Comparison of ENCODE assay signal across 8 cellular contexts in the genomic region with DNA sequence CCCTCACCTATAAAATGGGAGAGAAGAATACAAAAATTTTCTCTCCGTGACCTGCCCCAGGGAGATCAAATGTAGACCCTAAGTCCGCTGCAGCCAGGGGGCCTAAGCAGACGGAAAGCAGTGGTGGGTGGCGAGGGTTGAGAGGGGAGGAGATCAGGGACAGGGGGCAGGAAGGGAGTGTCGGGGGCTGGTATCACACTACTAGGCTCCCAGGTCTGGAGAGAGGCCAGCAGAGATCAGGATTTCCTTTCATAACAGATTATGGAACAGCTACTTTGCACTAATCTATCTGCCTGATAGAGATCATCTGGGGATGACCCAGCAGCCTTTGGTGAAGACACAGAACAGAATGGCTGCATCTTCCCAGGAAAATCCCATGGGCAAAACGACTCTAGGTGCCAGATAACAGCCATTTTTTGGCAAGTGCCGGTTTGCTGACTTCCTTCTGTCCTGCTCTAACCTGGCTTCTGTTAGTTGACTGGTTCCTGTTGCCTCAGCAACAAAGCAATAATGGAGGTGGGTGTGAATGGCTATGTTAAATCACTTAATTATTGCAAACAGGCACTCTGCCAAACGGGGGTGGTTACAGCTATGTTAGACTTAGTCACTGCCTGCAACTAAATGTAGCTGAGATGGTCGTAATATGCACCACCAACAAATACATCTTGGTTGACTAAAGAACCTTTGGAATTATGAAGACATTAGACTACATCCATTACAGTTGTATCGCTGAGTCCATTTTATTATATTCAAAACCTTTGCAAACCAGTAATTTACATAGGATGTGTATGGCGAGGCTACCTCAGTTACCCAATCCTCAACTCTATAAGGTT. TPM values are rescaled to one million over a fixed set of nuclear protein-coding genes. Genes with fewer than 3 reads are reported as not detected.
DNase-seq lines count a peak whose midpoint lies in the region; ATAC-seq and TF ChIP-seq lines count a peak whose summit lies in the region.

No MANE protein-coding gene starts in this region.

- 48 to 50% methylated on average over 11 of the region's 11 CpGs for WGBS in tibial nerve, 2 donors

- no peak for TF ChIP-seq EP300 in tibial nerve (IDR thresholded peaks at IDR 0.05)

- intact Hi-C loops in Calu3 (cut with micrococcal nuclease; ENCODE audit: unreplicated experiment): no loop called here

- H3K4me1 Mint-ChIP-seq in Calu3 (ENCODE audit: low read depth, unreplicated experiment) (peaks cover 37% of the 10 kb centered on the region), T-helper 17 cell (peaks cover 50% of the 10 kb centered on the region)

- H3K36me3 Mint-ChIP-seq in Calu3 (ENCODE audit: insufficient read depth, unreplicated experiment) (no peaks in the 10 kb centered on the region), T-helper 17 cell (ENCODE audit: low read depth) (peaks cover 4% of the 10 kb centered on the region)

- ATAC-seq in T-helper 17 cell: peak; percentile 49
- ATAC-seq in HG02938 (IDR thresholded peaks at IDR 0.05; ENCODE audit: unreplicated experiment): no peak
- ATAC-seq in HG02588 (IDR thresholded peaks at IDR 0.05; ENCODE audit: unreplicated experiment): no peak

- CTCF ChIA-PET in Calu3 (lab: Charles Lee): no interaction called here

- H3K9me3 Mint-ChIP-seq in Calu3 (ENCODE audit: low read depth, unreplicated experiment): no peaks in the 10 kb centered on the region

- no peak overlapping the region for H3K4me3 Mint-ChIP-seq in Calu3 (ENCODE audit: low read depth, unreplicated experiment)
- H3K4me3 Mint-ChIP-seq in T-helper 17 cell: no peak overlapping the region

- TF ChIP-seq POLR2A in tibial nerve (IDR thresholded peaks at IDR 0.05): no peak

- peak overlapping the region in 3 of 4 donors; percentile 0 to 57 (median 50) for H3K27ac ChIP-seq in tibial nerve

- peak; percentile 69 for DNase-seq in Calu3
- DNase-seq in NCI-H1048 (lab: John Stamatoyannopoulos, UW): peak; percentile 71
- peak in 1 of 3 donors; percentile 1 for DNase-seq in T-helper 17 cell
- DNase-seq in dermis blood vessel endothelial cell: peak; percentile 97
- peak; percentile 95 to 96 for DNase-seq in lung microvascular endothelial cell (ENCODE audit: low read depth in 2 of 2)
- DNase-seq in tibial nerve (ENCODE audit: low spot score in 2 of 2): no peak

- TF ChIP-seq CTCF in Calu3 (IDR thresholded peaks at IDR 0.05; ENCODE audit: unreplicated experiment) (no peak), tibial nerve (IDR thresholded peaks at IDR 0.05) (no peak)

- H3K4me3 ChIP-seq in tibial nerve: no peak overlapping the region

- H3K4me1 ChIP-seq in tibial nerve: peaks cover 0 to 50% (median 38%) of the 10 kb centered on the region in 4 donors

- BruUV-seq in Calu3 (replicated peaks; lab: Mats Ljungman, UMichigan): no TSS peak

- H3K9me3 ChIP-seq in T-helper 17 cell (ENCODE audit: control insufficient read depth, low read length, poor library complexity, severe bottlenecking): no peaks in the 10 kb centered on the region
- no peaks in the 10 kb centered on the region for H3K9me3 ChIP-seq in tibial nerve

- H3K36me3 ChIP-seq in tibial nerve: no peaks in the 10 kb centered on the region

- H3K27me3 Mint-ChIP-seq in Calu3 (ENCODE audit: unreplicated experiment) (no peaks in the 10 kb centered on the region), T-helper 17 cell (no peaks in the 10 kb centered on the region)

- no peaks in the 10 kb centered on the region for H3K27me3 ChIP-seq in tibial nerve

- no peak overlapping the region for H3K27ac Mint-ChIP-seq in Calu3 (ENCODE audit: unreplicated experiment)
- H3K27ac Mint-ChIP-seq in T-helper 17 cell: peak overlapping the region; percentile 87

RNA-seq across cellular contexts. Expression of a gene that starts 30.0 kb away (rescaled TPM):
- total RNA-seq in Calu3 (2022) (46.6 and 68.6 TPM in 2 replicates), T-helper 17 cell (not detected), dermis blood vessel endothelial cell (not detected in 2 replicates), lung microvascular endothelial cell (not detected in 2 replicates), tibial nerve (not detected)

RNA-seq across cellular contexts. Expression of a gene that starts 52.9 kb away (rescaled TPM):
- total RNA-seq in Calu3 (2022) (67.9 and 73.7 TPM in 2 replicates), T-helper 17 cell (1 to 10 TPM; 5.6 to 7.8 TPM), dermis blood vessel endothelial cell (25.1 and 54.1 TPM in 2 replicates), lung microvascular endothelial cell (36.3 and 42.9 TPM in 2 replicates), tibial nerve (100 to 1,000 TPM in 1 of 4 donors, 10 to 100 TPM in 3; 37.2 to 134 (median 79.7) TPM)

Comparison
In these comparisons a context has a peak if more than half of its experiments do, and no peak if none do; other contexts are left out.
1. DNase-seq: peak in Calu3 (single experiment), NCI-H1048 (single experiment), dermis blood vessel endothelial cell (single experiment) and lung microvascular endothelial cell (2 of 2); none in tibial nerve (0 of 2).
2. RNA of a gene that starts 30.0 kb away (total RNA-seq): 46.6 to 68.6 TPM in Calu3; not detected in T-helper 17 cell, not detected in dermis blood vessel endothelial cell, not detected in lung microvascular endothelial cell and not detected in tibial nerve; every median in the first group is over 10 times any median in the second.